In genomic region chr10:81817611-81818160, GRCh38 we compare ENCODE assay signal across 1 cellular context.
TF ChIP-seq lines count a peak whose summit lies in the region.

No MANE protein-coding gene starts in this region.

TF ChIP-seq in H1, 55 proteins besides CTCF, POLR2A, EP300 and RAD21:
- no peak for TF ChIP-seq GABPA (IDR thresholded peaks at IDR 0.05; ENCODE audit: borderline replicate concordance, insufficient read depth, low read length)
- TF ChIP-seq EZH2 (IDR thresholded peaks at IDR 0.05; ENCODE audit: low read depth, low read length, severe bottlenecking): no peak
- TF ChIP-seq SIX5 (IDR thresholded peaks at IDR 0.05; ENCODE audit: low read depth, low read length): no peak
- no peak for TF ChIP-seq CREB1 (IDR thresholded peaks at IDR 0.05)
- no peak for TF ChIP-seq ZNF274 (IDR thresholded peaks at IDR 0.05; ENCODE audit: borderline replicate concordance, extremely low read depth, low read length)
- TF ChIP-seq ASH2L (IDR thresholded peaks at IDR 0.05; ENCODE audit: low read length): no peak
